In the genomic region with DNA sequence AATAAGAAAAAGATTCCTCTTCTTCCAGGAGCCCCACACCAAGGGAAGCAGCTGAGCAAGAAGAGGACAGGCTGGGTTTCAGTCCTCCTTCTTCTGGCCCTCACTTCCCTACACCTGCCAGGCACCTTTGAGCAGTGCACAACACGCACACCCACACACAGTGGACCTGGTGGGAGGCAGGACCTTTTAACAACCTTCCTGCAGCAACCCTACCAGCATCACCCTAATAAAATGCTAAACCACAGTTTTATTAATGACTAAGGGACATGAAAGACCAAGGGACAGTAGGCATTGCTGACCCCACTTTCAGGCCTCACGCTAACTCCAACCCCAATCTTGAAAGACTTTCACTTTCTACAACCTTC, we compare ENCODE assay signal across 16 cellular contexts. TPM values are rescaled to one million over a fixed set of nuclear protein-coding genes. Genes with fewer than 3 reads are reported as not detected.
DNase-seq lines count a peak whose midpoint lies in the region; ATAC-seq and TF ChIP-seq lines count a peak whose summit lies in the region.
"Had no signal": no experiment of that assay in that cellular context is flagged by ENCODE, and none has a peak within 500 bp of the region (broad histone marks: within the 10 kb centered on the region; RNA-seq: fewer than 3 reads in every experiment).

No MANE protein-coding gene starts in this region.

- no peaks in the 10 kb centered on the region for H3K9me3 ChIP-seq in left lung
- H3K9me3 ChIP-seq: gastroesophageal sphincter, SJSA1 had no signal

- ATAC-seq in stimulated activated naive CD8-positive, alpha-beta T cell treated with anti-CD3 and anti-CD28 coated beads, Interleukin-15, Interleukin-2, amounts not matched to agents 100 U/mL and 50 U/mL, for 24 hours = no peak
- ATAC-seq in activated B cell treated with CpG ODN at 0.5 μM for 24 hours (ENCODE audit: low read depth) = no peak
- ATAC-seq in left lung = no peak
- ATAC-seq: gastroesophageal sphincter had no signal

- peaks cover 48 to 100% of the 10 kb centered on the region in 2 donors for H3K4me1 ChIP-seq in left lung

- no peaks in the 10 kb centered on the region for H3K36me3 ChIP-seq in left lung
- H3K36me3 ChIP-seq: gastroesophageal sphincter, SJSA1 had no signal

- no peaks in the 10 kb centered on the region for H3K27me3 Mint-ChIP-seq in stimulated activated naive CD8-positive, alpha-beta T cell treated with anti-CD3 and anti-CD28 coated beads, Interleukin-15, Interleukin-2, amounts not matched to agents 100 ng/mL and 50 ng/mL, for 24 hours
- H3K27me3 Mint-ChIP-seq in activated B cell treated with CpG ODN at 0.5 μM for 24 hours = no peaks in the 10 kb centered on the region

- intact Hi-C loops in activated B cell treated with CpG ODN at 0.5 μM for 24 hours (cut with micrococcal nuclease) (no loop called here), left lung (cut with DNase I) (no loop called here)

- no peaks in the 10 kb centered on the region for H3K27me3 ChIP-seq in left lung
- H3K27me3 ChIP-seq: gastroesophageal sphincter, SJSA1 had no signal

- POLR2A ChIA-PET in activated B cell treated with CpG ODN at 0.5 μM for 24 hours (lab: Charles Lee) = interaction anchor here (0.7 to 2.9 kb wide), 8 partner anchors 10 to 73 kb away, joined by 3 to 28 read pairs (median 4); partner anchors contain the start of gene STARD10

- DNase-seq in stimulated activated naive CD8-positive, alpha-beta T cell treated with anti-CD3 and anti-CD28 coated beads, Interleukin-15, Interleukin-2, amounts not matched to agents 100 U/mL and 50 U/mL, for 24 hours = no peak
- DNase-seq in activated B cell treated with CpG ODN at 0.5 μM for 24 hours (no peak), left lung (peak in 1 of 2 donors; percentile 15), NCI-H774 (lab: John Stamatoyannopoulos, UW) (no peak), C1 segment of cervical spinal cord (lab: John Stamatoyannopoulos, UW) (no peak), NCI-H187 (lab: John Stamatoyannopoulos, UW) (no peak), middle frontal gyrus (ENCODE audit: extremely low spot score, low spot score) (no peak)
- DNase-seq: activated CD4-positive, alpha-beta T cell treated with anti-CD3 and anti-CD28 coated beads, Interleukin-2, amount 50 U/mL, for 4 hours; anterior cingulate cortex; GF-D8; kidney glomerular epithelial cell; MV-4-11; NCI-H524 had no signal

- peaks cover 92% of the 10 kb centered on the region for H3K4me1 Mint-ChIP-seq in stimulated activated naive CD8-positive, alpha-beta T cell treated with anti-CD3 and anti-CD28 coated beads, Interleukin-15, Interleukin-2, amounts not matched to agents 100 ng/mL and 50 ng/mL, for 24 hours (ENCODE audit: low read depth)
- H3K4me1 Mint-ChIP-seq in activated B cell treated with CpG ODN at 0.5 μM for 24 hours = peaks cover 96% of the 10 kb centered on the region

- CTCF ChIA-PET in activated B cell treated with CpG ODN at 0.5 μM for 24 hours (lab: Charles Lee) = interaction anchor here (0.9 to 1.9 kb wide), 3 partner anchors 15 to 73 kb away, joined by 5 to 7 read pairs (median 7); no protein-coding TSS in a partner anchor

- peak overlapping the region; percentile 83 to 91 for H3K27ac ChIP-seq in left lung
- H3K27ac ChIP-seq: SJSA1 had no signal

- no peak overlapping the region for H3K4me3 ChIP-seq in left lung
- H3K4me3 ChIP-seq: gastroesophageal sphincter, SJSA1 had no signal

- no peaks in the 10 kb centered on the region for H3K36me3 Mint-ChIP-seq in stimulated activated naive CD8-positive, alpha-beta T cell treated with anti-CD3 and anti-CD28 coated beads, Interleukin-15, Interleukin-2, amounts not matched to agents 100 ng/mL and 50 ng/mL, for 24 hours (ENCODE audit: low read depth)
- H3K36me3 Mint-ChIP-seq in activated B cell treated with CpG ODN at 0.5 μM for 24 hours (ENCODE audit: low read depth) = peaks cover 10% of the 10 kb centered on the region

- H3K9me3 Mint-ChIP-seq in stimulated activated naive CD8-positive, alpha-beta T cell treated with anti-CD3 and anti-CD28 coated beads, Interleukin-15, Interleukin-2, amounts not matched to agents 100 ng/mL and 50 ng/mL, for 24 hours = no peaks in the 10 kb centered on the region
- H3K9me3 Mint-ChIP-seq in activated B cell treated with CpG ODN at 0.5 μM for 24 hours = no peaks in the 10 kb centered on the region

- TF ChIP-seq CTCF in activated B cell treated with CpG ODN at 0.5 μM for 24 hours (IDR thresholded peaks at IDR 0.05) (no peak), left lung (IDR thresholded peaks at IDR 0.05) (no peak)

- no peak overlapping the region for H3K4me3 Mint-ChIP-seq in stimulated activated naive CD8-positive, alpha-beta T cell treated with anti-CD3 and anti-CD28 coated beads, Interleukin-15, Interleukin-2, amounts not matched to agents 100 ng/mL and 50 ng/mL, for 24 hours
- peak overlapping the region; percentile 82 for H3K4me3 Mint-ChIP-seq in activated B cell treated with CpG ODN at 0.5 μM for 24 hours

- H3K27ac Mint-ChIP-seq in stimulated activated naive CD8-positive, alpha-beta T cell treated with anti-CD3 and anti-CD28 coated beads, Interleukin-15, Interleukin-2, amounts not matched to agents 100 ng/mL and 50 ng/mL, for 24 hours = peak overlapping the region; percentile 82
- peak overlapping the region; percentile 99 for H3K27ac Mint-ChIP-seq in activated B cell treated with CpG ODN at 0.5 μM for 24 hours

RNA-seq across cellular contexts. Expression of gene ARAP1, which starts 12.2 kb away (rescaled TPM):
- total RNA-seq in activated B cell treated with CpG ODN at 0.5 μM for 24 hours (113 and 139 TPM in 2 replicates), left lung (100 to 1,000 TPM; 172 to 222 TPM)

RNA-seq across cellular contexts. Expression of gene STARD10, which starts 53.8 kb away (rescaled TPM):
- total RNA-seq in activated B cell treated with CpG ODN at 0.5 μM for 24 hours = 42.6 and 46.8 TPM in 2 replicates
- total RNA-seq in left lung = 100 to 1,000 TPM in 1 of 2 donors, 10 to 100 TPM in 1; 83.8 to 119 TPM
